Comparison of ENCODE assay signal across 3 cellular contexts in the genomic region with DNA sequence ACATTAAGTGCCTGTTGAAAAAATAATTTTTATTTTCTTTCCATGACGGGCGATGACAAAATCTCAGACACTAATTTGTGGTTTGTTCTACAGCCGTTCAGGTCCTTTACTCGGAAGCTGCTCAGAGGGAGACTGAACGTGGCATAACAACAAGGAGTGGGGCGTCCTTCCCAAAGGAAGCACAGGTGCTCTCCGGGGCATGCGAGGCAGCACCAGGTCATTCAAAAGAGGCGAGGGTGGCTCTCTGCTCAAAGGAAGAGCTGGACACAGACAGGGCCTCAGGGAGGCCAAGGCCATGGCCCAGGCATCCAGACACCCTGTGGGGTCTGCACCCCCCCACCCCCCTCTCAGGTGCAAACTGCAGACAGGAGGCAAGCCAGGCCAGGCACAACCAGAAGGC.
TF ChIP-seq lines count a peak whose summit lies in the region.

No MANE protein-coding gene starts in this region.

TF ChIP-seq in SK-N-SH, 30 proteins besides CTCF, POLR2A, EP300 and RAD21:
- no peak for TF ChIP-seq TAF1 (IDR thresholded peaks at IDR 0.05; ENCODE audit: borderline replicate concordance, low read depth, low read length)
- TF ChIP-seq, protein P1, sequence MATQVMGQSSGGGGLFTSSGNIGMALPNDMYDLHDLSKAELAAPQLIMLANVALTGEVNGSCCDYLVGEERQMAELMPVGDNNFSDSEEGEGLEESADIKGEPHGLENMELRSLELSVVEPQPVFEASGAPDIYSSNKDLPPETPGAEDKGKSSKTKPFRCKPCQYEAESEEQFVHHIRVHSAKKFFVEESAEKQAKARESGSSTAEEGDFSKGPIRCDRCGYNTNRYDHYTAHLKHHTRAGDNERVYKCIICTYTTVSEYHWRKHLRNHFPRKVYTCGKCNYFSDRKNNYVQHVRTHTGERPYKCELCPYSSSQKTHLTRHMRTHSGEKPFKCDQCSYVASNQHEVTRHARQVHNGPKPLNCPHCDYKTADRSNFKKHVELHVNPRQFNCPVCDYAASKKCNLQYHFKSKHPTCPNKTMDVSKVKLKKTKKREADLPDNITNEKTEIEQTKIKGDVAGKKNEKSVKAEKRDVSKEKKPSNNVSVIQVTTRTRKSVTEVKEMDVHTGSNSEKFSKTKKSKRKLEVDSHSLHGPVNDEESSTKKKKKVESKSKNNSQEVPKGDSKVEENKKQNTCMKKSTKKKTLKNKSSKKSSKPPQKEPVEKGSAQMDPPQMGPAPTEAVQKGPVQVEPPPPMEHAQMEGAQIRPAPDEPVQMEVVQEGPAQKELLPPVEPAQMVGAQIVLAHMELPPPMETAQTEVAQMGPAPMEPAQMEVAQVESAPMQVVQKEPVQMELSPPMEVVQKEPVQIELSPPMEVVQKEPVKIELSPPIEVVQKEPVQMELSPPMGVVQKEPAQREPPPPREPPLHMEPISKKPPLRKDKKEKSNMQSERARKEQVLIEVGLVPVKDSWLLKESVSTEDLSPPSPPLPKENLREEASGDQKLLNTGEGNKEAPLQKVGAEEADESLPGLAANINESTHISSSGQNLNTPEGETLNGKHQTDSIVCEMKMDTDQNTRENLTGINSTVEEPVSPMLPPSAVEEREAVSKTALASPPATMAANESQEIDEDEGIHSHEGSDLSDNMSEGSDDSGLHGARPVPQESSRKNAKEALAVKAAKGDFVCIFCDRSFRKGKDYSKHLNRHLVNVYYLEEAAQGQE (IDR thresholded peaks at IDR 0.05; ENCODE audit: low read depth, low read length): no peak
- TF ChIP-seq, protein P2, sequence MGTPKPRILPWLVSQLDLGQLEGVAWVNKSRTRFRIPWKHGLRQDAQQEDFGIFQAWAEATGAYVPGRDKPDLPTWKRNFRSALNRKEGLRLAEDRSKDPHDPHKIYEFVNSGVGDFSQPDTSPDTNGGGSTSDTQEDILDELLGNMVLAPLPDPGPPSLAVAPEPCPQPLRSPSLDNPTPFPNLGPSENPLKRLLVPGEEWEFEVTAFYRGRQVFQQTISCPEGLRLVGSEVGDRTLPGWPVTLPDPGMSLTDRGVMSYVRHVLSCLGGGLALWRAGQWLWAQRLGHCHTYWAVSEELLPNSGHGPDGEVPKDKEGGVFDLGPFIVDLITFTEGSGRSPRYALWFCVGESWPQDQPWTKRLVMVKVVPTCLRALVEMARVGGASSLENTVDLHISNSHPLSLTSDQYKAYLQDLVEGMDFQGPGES (IDR thresholded peaks at IDR 0.05; ENCODE audit: low read depth, low read length): no peak
- TF ChIP-seq NFIC (IDR thresholded peaks at IDR 0.05; ENCODE audit: borderline replicate concordance): no peak
- TF ChIP-seq RCOR1 (IDR thresholded peaks at IDR 0.05; ENCODE audit: low read length): no peak
- TF ChIP-seq SIN3A (IDR thresholded peaks at IDR 0.05; ENCODE audit: borderline replicate concordance, low read depth, low read length): no peak

TF ChIP-seq in SK-N-SH treated with all-trans-retinoic acid at 6 μM for 48 hours, 23 proteins besides CTCF, POLR2A, EP300 and RAD21:
- TF ChIP-seq, protein P3, sequence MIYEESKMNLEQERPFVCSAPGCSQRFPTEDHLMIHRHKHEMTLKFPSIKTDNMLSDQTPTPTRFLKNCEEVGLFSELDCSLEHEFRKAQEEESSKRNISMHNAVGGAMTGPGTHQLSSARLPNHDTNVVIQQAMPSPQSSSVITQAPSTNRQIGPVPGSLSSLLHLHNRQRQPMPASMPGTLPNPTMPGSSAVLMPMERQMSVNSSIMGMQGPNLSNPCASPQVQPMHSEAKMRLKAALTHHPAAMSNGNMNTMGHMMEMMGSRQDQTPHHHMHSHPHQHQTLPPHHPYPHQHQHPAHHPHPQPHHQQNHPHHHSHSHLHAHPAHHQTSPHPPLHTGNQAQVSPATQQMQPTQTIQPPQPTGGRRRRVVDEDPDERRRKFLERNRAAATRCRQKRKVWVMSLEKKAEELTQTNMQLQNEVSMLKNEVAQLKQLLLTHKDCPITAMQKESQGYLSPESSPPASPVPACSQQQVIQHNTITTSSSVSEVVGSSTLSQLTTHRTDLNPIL (CRISPR knock-in tag; IDR thresholded peaks at IDR 0.05; ENCODE audit: low read depth): no peak
- TF ChIP-seq ZNF70 (CRISPR knock-in tag; IDR thresholded peaks at IDR 0.05) (no peak), OSR1 (CRISPR knock-in tag; IDR thresholded peaks at IDR 0.05) (no peak), ZNF565 (CRISPR knock-in tag; conservative IDR thresholded peaks at IDR 0.05; ENCODE audit: low read depth) (no peak), ZFP30 (CRISPR knock-in tag; IDR thresholded peaks at IDR 0.05) (no peak), TOX (CRISPR knock-in tag; IDR thresholded peaks at IDR 0.05; ENCODE audit: borderline replicate concordance) (no peak), ARNTL (CRISPR knock-in tag; IDR thresholded peaks at IDR 0.05; ENCODE audit: borderline replicate concordance, low read depth) (no peak), ISL1 (CRISPR knock-in tag; IDR thresholded peaks at IDR 0.05) (no peak), ZNF8 (CRISPR knock-in tag; IDR thresholded peaks at IDR 0.05) (no peak), SNAI2 (CRISPR knock-in tag; IDR thresholded peaks at IDR 0.05) (no peak)
- TF ChIP-seq, protein P4, sequence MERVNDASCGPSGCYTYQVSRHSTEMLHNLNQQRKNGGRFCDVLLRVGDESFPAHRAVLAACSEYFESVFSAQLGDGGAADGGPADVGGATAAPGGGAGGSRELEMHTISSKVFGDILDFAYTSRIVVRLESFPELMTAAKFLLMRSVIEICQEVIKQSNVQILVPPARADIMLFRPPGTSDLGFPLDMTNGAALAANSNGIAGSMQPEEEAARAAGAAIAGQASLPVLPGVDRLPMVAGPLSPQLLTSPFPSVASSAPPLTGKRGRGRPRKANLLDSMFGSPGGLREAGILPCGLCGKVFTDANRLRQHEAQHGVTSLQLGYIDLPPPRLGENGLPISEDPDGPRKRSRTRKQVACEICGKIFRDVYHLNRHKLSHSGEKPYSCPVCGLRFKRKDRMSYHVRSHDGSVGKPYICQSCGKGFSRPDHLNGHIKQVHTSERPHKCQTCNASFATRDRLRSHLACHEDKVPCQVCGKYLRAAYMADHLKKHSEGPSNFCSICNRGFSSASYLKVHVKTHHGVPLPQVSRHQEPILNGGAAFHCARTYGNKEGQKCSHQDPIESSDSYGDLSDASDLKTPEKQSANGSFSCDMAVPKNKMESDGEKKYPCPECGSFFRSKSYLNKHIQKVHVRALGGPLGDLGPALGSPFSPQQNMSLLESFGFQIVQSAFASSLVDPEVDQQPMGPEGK (CRISPR knock-in tag; IDR thresholded peaks at IDR 0.05; ENCODE audit: borderline replicate concordance): no peak
TF ChIP-seq in SK-N-SH treated with all-trans-retinoic acid at 6 μM for 48 hours: peak in this region for 0.

TF ChIP-seq in K562, 482 proteins besides CTCF, POLR2A, EP300 and RAD21:
- 0 out of 2 replicates have a peak, but pooled peaks have one; percentile 52 for TF ChIP-seq ZNF707 (CRISPR knock-in tag; conservative IDR thresholded peaks at IDR 0.05)
- no peak for TF ChIP-seq NFATC3 (IDR thresholded peaks at IDR 0.05)
TF ChIP-seq in K562: peak in this region for 1.
